ENCODE assay signal across 13 cellular contexts in genomic region chr10:125694874-125695273, GRCh38. TPM values are rescaled to one million over a fixed set of nuclear protein-coding genes. Genes with fewer than 3 reads are reported as not detected.
DNase-seq lines count a peak whose midpoint lies in the region; ATAC-seq, FAIRE-seq and TF ChIP-seq lines count a peak whose summit lies in the region.
"Had no signal": no experiment of that assay in that cellular context is flagged by ENCODE, and none has a peak within 500 bp of the region (broad histone marks: within the 10 kb centered on the region; RNA-seq: fewer than 3 reads in every experiment).

No MANE protein-coding gene starts in this region.

- no peaks in the 10 kb centered on the region for H3K4me1 ChIP-seq in lower lobe of right lung

- DNase-seq in AG20443 (ENCODE audit: low spot score) = peak; percentile 71
- peak; percentile 51 for DNase-seq in NCI-H226
- peak; percentile 67 for DNase-seq in choroid plexus epithelial cell (ENCODE audit: low read depth)
- DNase-seq in lower lobe of right lung = no peak
- no peak for DNase-seq in NCI-H2029 treated with DMSO at 0.1 percent for 48 hours (lab: John Stamatoyannopoulos, UW)
- no peak for DNase-seq in GM19239 (ENCODE audit: insufficient read length, low spot score)
- no peak for DNase-seq in activated naive CD4-positive, alpha-beta T cell treated with anti-CD3 and anti-CD28 coated beads, Interleukin-2, amount 50 U/mL, for 16 hours
- DNase-seq: activated CD8-positive, alpha-beta memory T cell treated with anti-CD3 and anti-CD28 coated beads, Interleukin-2, amount 10 ng/mL, durations not matched to agents 7 days and 5 days; CD4-positive, CD25-positive, alpha-beta regulatory T cell; effector CD4-positive, alpha-beta T cell; NCI-H1048; NCI-H446 treated with DMSO at 0.1 percent for 48 hours had no signal

- intact Hi-C loops in lower lobe of right lung (cut with DNase I) = no loop called here

- H3K36me3 ChIP-seq in lower lobe of right lung = no peaks in the 10 kb centered on the region

- TF ChIP-seq CTCF in choroid plexus epithelial cell (conservative IDR thresholded peaks at IDR 0.05; ENCODE audit: low read depth, low read length) (no peak), lower lobe of right lung (IDR thresholded peaks at IDR 0.05) (no peak)

- no peak for FAIRE-seq in GM19239 (lab: Jason Lieb, UNC)

- H3K27me3 ChIP-seq in lower lobe of right lung (ENCODE audit: low read depth) = no peaks in the 10 kb centered on the region

- ATAC-seq in lower lobe of right lung = peak; percentile 48 to 60
- no peak for ATAC-seq in HG02623 (IDR thresholded peaks at IDR 0.05; ENCODE audit: unreplicated experiment)
- ATAC-seq: activated CD8-positive, alpha-beta memory T cell treated with anti-CD3 and anti-CD28 coated beads, Interleukin-2, amount 10 ng/mL, durations not matched to agents 7 days and 5 days had no signal

- no peak overlapping the region for H3K27ac ChIP-seq in lower lobe of right lung

- H3K4me3 ChIP-seq in choroid plexus epithelial cell (ENCODE audit: low read depth, low read length) (no peak overlapping the region), lower lobe of right lung (no peak overlapping the region)

- H3K9me3 ChIP-seq in lower lobe of right lung = no peaks in the 10 kb centered on the region

RNA-seq across cellular contexts. Expression of gene TEX36, which starts 11.9 kb away (rescaled TPM):
- not detected for total RNA-seq in lower lobe of right lung
- total RNA-seq: activated CD8-positive, alpha-beta memory T cell treated with anti-CD3 and anti-CD28 coated beads, Interleukin-2, amount 10 ng/mL, durations not matched to agents 7 days and 5 days; CD4-positive, CD25-positive, alpha-beta regulatory T cell had no signal

RNA-seq across cellular contexts. Expression of gene EDRF1, which starts 24.6 kb away (rescaled TPM):
- total RNA-seq in lower lobe of right lung = 18.1 TPM

Comparison
In these comparisons a context has a peak if more than half of its experiments do, and no peak if none do; other contexts are left out.
1. DNase-seq: peak in AG20443 (single experiment), NCI-H226 (single experiment) and choroid plexus epithelial cell (single experiment); none in lower lobe of right lung (single experiment), NCI-H2029 treated with DMSO at 0.1 percent for 48 hours (single experiment), GM19239 (single experiment) and activated naive CD4-positive, alpha-beta T cell treated with anti-CD3 and anti-CD28 coated beads, Interleukin-2, amount 50 U/mL, for 16 hours (single experiment).